ENCODE assay signal across 1 cellular context in the genomic region with DNA sequence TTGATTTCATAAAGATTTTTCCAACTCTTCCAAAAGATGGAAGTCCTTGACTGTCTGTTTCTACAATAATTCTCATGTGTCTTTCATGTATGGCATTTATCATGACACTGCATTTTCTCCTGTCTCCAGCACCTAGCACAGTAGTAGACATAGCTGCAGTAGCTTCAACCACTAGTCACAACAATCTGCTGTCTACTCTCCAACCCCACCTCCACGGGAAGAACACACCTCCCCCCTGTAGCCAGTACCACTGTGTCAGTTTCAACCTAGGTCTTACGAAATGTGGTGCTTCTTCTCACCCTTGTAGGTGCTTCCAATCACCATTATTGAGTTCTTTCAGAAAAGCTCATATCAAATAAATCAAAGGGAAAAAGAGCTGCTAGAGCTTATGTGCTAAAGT.
TF ChIP-seq lines count a peak whose summit lies in the region.

No MANE protein-coding gene starts in this region.

TF ChIP-seq in SK-N-SH, 30 proteins besides CTCF, POLR2A, EP300 and RAD21 (continued from another document):
- no peak for TF ChIP-seq USF1 (IDR thresholded peaks at IDR 0.05; ENCODE audit: borderline replicate concordance, low read depth)
- TF ChIP-seq ZBTB33 (IDR thresholded peaks at IDR 0.05; ENCODE audit: borderline replicate concordance, low read depth) = no peak
- no peak for TF ChIP-seq NFIC (IDR thresholded peaks at IDR 0.05; ENCODE audit: borderline replicate concordance)
- no peak for TF ChIP-seq TEAD4 (IDR thresholded peaks at IDR 0.05; ENCODE audit: borderline replicate concordance, insufficient read depth)
TF ChIP-seq in SK-N-SH: peak in this region for 0.
